In genomic region chr11:118892964-118893363, GRCh38 we compare ENCODE assay signal across 2 cellular contexts.
TF ChIP-seq lines count a peak whose summit lies in the region.

No MANE protein-coding gene starts in this region.

TF ChIP-seq in K562, 482 proteins besides CTCF, POLR2A, EP300 and RAD21:
- TF ChIP-seq, protein P1, sequence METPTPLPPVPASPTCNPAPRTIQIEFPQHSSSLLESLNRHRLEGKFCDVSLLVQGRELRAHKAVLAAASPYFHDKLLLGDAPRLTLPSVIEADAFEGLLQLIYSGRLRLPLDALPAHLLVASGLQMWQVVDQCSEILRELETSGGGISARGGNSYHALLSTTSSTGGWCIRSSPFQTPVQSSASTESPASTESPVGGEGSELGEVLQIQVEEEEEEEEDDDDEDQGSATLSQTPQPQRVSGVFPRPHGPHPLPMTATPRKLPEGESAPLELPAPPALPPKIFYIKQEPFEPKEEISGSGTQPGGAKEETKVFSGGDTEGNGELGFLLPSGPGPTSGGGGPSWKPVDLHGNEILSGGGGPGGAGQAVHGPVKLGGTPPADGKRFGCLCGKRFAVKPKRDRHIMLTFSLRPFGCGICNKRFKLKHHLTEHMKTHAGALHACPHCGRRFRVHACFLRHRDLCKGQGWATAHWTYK (CRISPR knock-in tag; IDR thresholded peaks at IDR 0.05) = no peak
- TF ChIP-seq CAMTA2 (CRISPR knock-in tag; conservative IDR thresholded peaks at IDR 0.05) (no peak), E2F1 (CRISPR knock-in tag; IDR thresholded peaks at IDR 0.05) (no peak), BRD4 (IDR thresholded peaks at IDR 0.05) (no peak), SMAD2 (IDR thresholded peaks at IDR 0.05; ENCODE audit: low read depth, low read length) (no peak)

TF ChIP-seq in SK-N-SH, 30 proteins besides CTCF, POLR2A, EP300 and RAD21:
- TF ChIP-seq FOSL2 (IDR thresholded peaks at IDR 0.05; ENCODE audit: borderline replicate concordance, low read depth) (no peak), GABPA (IDR thresholded peaks at IDR 0.05; ENCODE audit: low read depth) (no peak), JUND (IDR thresholded peaks at IDR 0.05) (no peak), YY1 (IDR thresholded peaks at IDR 0.05; ENCODE audit: low read depth) (no peak), RCOR1 (IDR thresholded peaks at IDR 0.05; ENCODE audit: low read length) (no peak)
- TF ChIP-seq, protein P2, sequence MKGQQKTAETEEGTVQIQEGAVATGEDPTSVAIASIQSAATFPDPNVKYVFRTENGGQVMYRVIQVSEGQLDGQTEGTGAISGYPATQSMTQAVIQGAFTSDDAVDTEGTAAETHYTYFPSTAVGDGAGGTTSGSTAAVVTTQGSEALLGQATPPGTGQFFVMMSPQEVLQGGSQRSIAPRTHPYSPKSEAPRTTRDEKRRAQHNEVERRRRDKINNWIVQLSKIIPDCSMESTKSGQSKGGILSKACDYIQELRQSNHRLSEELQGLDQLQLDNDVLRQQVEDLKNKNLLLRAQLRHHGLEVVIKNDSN (IDR thresholded peaks at IDR 0.05; ENCODE audit: borderline replicate concordance, low read depth) = no peak
- TF ChIP-seq, protein P3, sequence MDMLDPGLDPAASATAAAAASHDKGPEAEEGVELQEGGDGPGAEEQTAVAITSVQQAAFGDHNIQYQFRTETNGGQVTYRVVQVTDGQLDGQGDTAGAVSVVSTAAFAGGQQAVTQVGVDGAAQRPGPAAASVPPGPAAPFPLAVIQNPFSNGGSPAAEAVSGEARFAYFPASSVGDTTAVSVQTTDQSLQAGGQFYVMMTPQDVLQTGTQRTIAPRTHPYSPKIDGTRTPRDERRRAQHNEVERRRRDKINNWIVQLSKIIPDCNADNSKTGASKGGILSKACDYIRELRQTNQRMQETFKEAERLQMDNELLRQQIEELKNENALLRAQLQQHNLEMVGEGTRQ (IDR thresholded peaks at IDR 0.05; ENCODE audit: borderline replicate concordance, low read depth, low read length) = no peak
- TF ChIP-seq, protein P4, sequence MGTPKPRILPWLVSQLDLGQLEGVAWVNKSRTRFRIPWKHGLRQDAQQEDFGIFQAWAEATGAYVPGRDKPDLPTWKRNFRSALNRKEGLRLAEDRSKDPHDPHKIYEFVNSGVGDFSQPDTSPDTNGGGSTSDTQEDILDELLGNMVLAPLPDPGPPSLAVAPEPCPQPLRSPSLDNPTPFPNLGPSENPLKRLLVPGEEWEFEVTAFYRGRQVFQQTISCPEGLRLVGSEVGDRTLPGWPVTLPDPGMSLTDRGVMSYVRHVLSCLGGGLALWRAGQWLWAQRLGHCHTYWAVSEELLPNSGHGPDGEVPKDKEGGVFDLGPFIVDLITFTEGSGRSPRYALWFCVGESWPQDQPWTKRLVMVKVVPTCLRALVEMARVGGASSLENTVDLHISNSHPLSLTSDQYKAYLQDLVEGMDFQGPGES (IDR thresholded peaks at IDR 0.05; ENCODE audit: low read depth, low read length) = no peak
